Comparison of ENCODE assay signal across 8 cellular contexts in genomic region chr2:218671077-218671653, GRCh38. TPM values are rescaled to one million over a fixed set of nuclear protein-coding genes. Genes with fewer than 3 reads are reported as not detected.
DNase-seq lines count a peak whose midpoint lies in the region; ATAC-seq, FAIRE-seq and TF ChIP-seq lines count a peak whose summit lies in the region.

No MANE protein-coding gene starts in this region.

- H3F3A ChIP-seq in OCI-LY1 (ENCODE audit: insufficient read depth, low read length): no peaks in the 10 kb centered on the region

- peak overlapping the region; percentile 76 for H3K9ac ChIP-seq in OCI-LY1 (ENCODE audit: low read length)
- H3K9ac ChIP-seq in H1 (replicated peaks in 1 of 4; ENCODE audit: extremely low read depth in 1 of 4, low read depth in 3 of 4, low read length in 3 of 4): peak overlapping the region; percentile 72 to 96 (median 88)

- H3K27me3 ChIP-seq in OCI-LY1 (ENCODE audit: insufficient read depth, low read length): no peaks in the 10 kb centered on the region
- no peaks in the 10 kb centered on the region for H3K27me3 ChIP-seq in H1 (replicated peaks in 1 of 4; ENCODE audit: control insufficient read depth in 3 of 4, extremely low read depth in 1 of 4, insufficient read depth in 3 of 4, low read length in 3 of 4)
- H3K27me3 ChIP-seq in neutrophil: no peaks in the 10 kb centered on the region

- H3K27ac ChIP-seq in OCI-LY1 (ENCODE audit: low read depth, low read length, poor library complexity, severe bottlenecking) (no peak overlapping the region), H1 (ENCODE audit: low read depth, low read length) (peak overlapping the region; percentile 86), neutrophil (peak overlapping the region; percentile 71)

- H3K9me3 ChIP-seq in OCI-LY1 (ENCODE audit: low read length) (no peaks in the 10 kb centered on the region), H1 (ENCODE audit: insufficient read depth in 2 of 2, low read depth in 1 of 2, low read length in 1 of 2) (no peaks in the 10 kb centered on the region), neutrophil (no peaks in the 10 kb centered on the region)

- no peak overlapping the region for H2AFZ ChIP-seq in OCI-LY1 (ENCODE audit: low read length)
- H2AFZ ChIP-seq in H1 (ENCODE audit: low read length): peak overlapping the region; percentile 73; the same call in 1 of the 2 replicates

- H3K4me1 ChIP-seq in OCI-LY1 (ENCODE audit: insufficient read depth, low read length, severe bottlenecking) (peaks cover 17% of the 10 kb centered on the region), H1 (replicated peaks in 1 of 4; ENCODE audit: control insufficient read depth in 3 of 4, insufficient read depth in 4 of 4, low read length in 3 of 4) (peaks cover 0 to 4% (median 1%) of the 10 kb centered on the region in 4 experiments; a peak in 3 of 7 replicates), neutrophil (ENCODE audit: control insufficient read depth in 1 of 2, insufficient read depth in 1 of 2, low read depth in 1 of 2, low read length in 1 of 2) (peaks cover 14 to 16% of the 10 kb centered on the region in 2 experiments)

- peak overlapping the region; percentile 82 for H3K4me3 ChIP-seq in OCI-LY1 (ENCODE audit: low read depth, low read length, poor library complexity, severe bottlenecking)
- H3K4me3 ChIP-seq in H1 (ENCODE audit: extremely low read depth in 1 of 4, insufficient read depth in 2 of 4, low read depth in 3 of 4, low read length in 4 of 4): peak overlapping the region; percentile 96 to 99 (median 96)
- H3K4me3 ChIP-seq in neutrophil (ENCODE audit: low read depth in 1 of 2, low read length in 1 of 2): peak overlapping the region; percentile 93 to 94

- no peak overlapping the region for H2AK5ac ChIP-seq in H1 (ENCODE audit: low read depth, low read length)

- no peak for FAIRE-seq in H1 (lab: Jason Lieb, UNC)

- TF ChIP-seq RAD21 in H1 (IDR thresholded peaks at IDR 0.05 in 1 of 2, conservative IDR thresholded peaks at IDR 0.05 in 1 of 2; ENCODE audit: low read depth in 2 of 2, low read length in 2 of 2): no peak

- H2BK12ac ChIP-seq in H1 (ENCODE audit: low read depth, low read length): no peak overlapping the region; the same call in 1 of the 2 replicates

- ATAC-seq in HG02981 (IDR thresholded peaks at IDR 0.05; ENCODE audit: unreplicated experiment) (no peak), HG02885 (IDR thresholded peaks at IDR 0.05; ENCODE audit: poor library complexity, unreplicated experiment) (no peak)

- 49% methylated on average over 12 of the region's 12 CpGs; no CpG with 5 or more reads in 1 of the 2 experiments for WGBS in H1 (ENCODE audit: extremely low coverage in 1 of 2, insufficient coverage in 1 of 2, insufficient read length in 1 of 2, insufficient replicate concordance in 2 of 2, low coverage in 1 of 2, low lambda C conversion rate in 2 of 2, missing lambda C conversion rate in 1 of 2), 2 experiments

- no peak overlapping the region for H3K14ac ChIP-seq in H1 (ENCODE audit: insufficient read length)

- H4K20me1 ChIP-seq in OCI-LY1 (ENCODE audit: insufficient read depth, low read length) (no peaks in the 10 kb centered on the region), H1 (replicated peaks in 1 of 2; ENCODE audit: control insufficient read depth in 1 of 2, insufficient read depth in 2 of 2, low read length in 2 of 2) (no peaks in the 10 kb centered on the region)

- no peaks in the 10 kb centered on the region for H3K9me2 ChIP-seq in OCI-LY1 (ENCODE audit: low read depth, low read length)

- no peak overlapping the region for H2BK15ac ChIP-seq in H1 (ENCODE audit: low read length)

- no peak overlapping the region for H3K4ac ChIP-seq in H1 (replicated peaks; ENCODE audit: insufficient read length, low read depth, low read length)

- POLR2A ChIA-PET in H1 (lab: Charles Lee; ENCODE audit: partially characterized antibody): interaction anchor here (1.3 to 6.4 kb wide), 7 partner anchors 10 to 94 kb away, joined by 4 to 95 read pairs (median 7); partner anchors contain the start of genes BCS1L, TTLL4 and ZNF142

- no peak overlapping the region for H2BK120ac ChIP-seq in H1 (replicated peaks; ENCODE audit: low read depth, low read length)

- H2BK20ac ChIP-seq in H1 (ENCODE audit: low read length): no peak overlapping the region

- no peak for TF ChIP-seq EP300 in H1 (IDR thresholded peaks at IDR 0.05; ENCODE audit: borderline replicate concordance in 1 of 2, low read depth in 2 of 2, low read length in 2 of 2)

- peaks cover 9% of the 10 kb centered on the region for H3K23me2 ChIP-seq in H1 (ENCODE audit: low read depth, low read length)

- no peak overlapping the region for H3K23ac ChIP-seq in H1 (ENCODE audit: insufficient read length)

- no peak for TF ChIP-seq CTCF in OCI-LY1 (IDR thresholded peaks at IDR 0.05; ENCODE audit: low read length)
- TF ChIP-seq CTCF in H1 (IDR thresholded peaks at IDR 0.05; ENCODE audit: control extremely low read depth in 1 of 3, insufficient read depth in 1 of 3, low read depth in 1 of 3, low read length in 3 of 3): no peak
- TF ChIP-seq CTCF in neutrophil (IDR thresholded peaks at IDR 0.05): no peak

- peak overlapping the region; percentile 80; the same call in 1 of the 2 replicates for H4K8ac ChIP-seq in H1 (ENCODE audit: extremely low read depth, insufficient read depth, low read length)

- DNase-seq in NCI-H345 (lab: John Stamatoyannopoulos, UW) (peak; percentile 38), NCI-H345 treated with DMSO at 0.1 percent for 48 hours (lab: John Stamatoyannopoulos, UW; ENCODE audit: unreplicated experiment) (no peak), H1 (ENCODE audit: low read depth in 1 of 2, low spot score in 2 of 2) (no peak), putamen (ENCODE audit: low spot score) (no peak)

- peak overlapping the region; percentile 76; the same call in 1 of the 2 replicates for H2BK5ac ChIP-seq in H1 (ENCODE audit: low read depth, low read length)

- no peak overlapping the region for H4K91ac ChIP-seq in H1 (replicated peaks; ENCODE audit: insufficient read length, low read length)

- no peak overlapping the region for H4K5ac ChIP-seq in H1 (ENCODE audit: insufficient read length, low read depth, low read length)

- CTCF ChIA-PET in H1 (lab: Charles Lee; ENCODE audit: partially characterized antibody): interaction anchor here (0.7 to 6.1 kb wide), 7 partner anchors 11 to 177 kb away, joined by 3 to 45 read pairs (median 7); partner anchors contain the start of genes BCS1L and ZNF142

- H3K4me2 ChIP-seq in OCI-LY1 (ENCODE audit: low read length): peak overlapping the region; percentile 100
- peak overlapping the region; percentile 95 to 96 for H3K4me2 ChIP-seq in H1 (ENCODE audit: insufficient read depth in 1 of 2, low read depth in 2 of 2, low read length in 2 of 2)

- H3K79me2 ChIP-seq in OCI-LY1 (ENCODE audit: insufficient read depth, low read length) (peaks cover 4% of the 10 kb centered on the region; the same call in 1 of the 2 replicates), H1 (ENCODE audit: control insufficient read depth in 1 of 2, insufficient read depth in 2 of 2, low read length in 2 of 2) (peaks cover 0 to 17% of the 10 kb centered on the region in 2 experiments; a peak in 2 of 4 replicates)

- TF ChIP-seq POLR2A in H1 (IDR thresholded peaks at IDR 0.05; ENCODE audit: control extremely low read depth in 1 of 2, low read depth in 2 of 2, low read length in 2 of 2): 0 out of 3 replicates have a peak, but pooled peaks of 1 of the 2 experiments have one; percentile 7

- H3K18ac ChIP-seq in H1 (ENCODE audit: extremely low read depth, low read length): no peak overlapping the region

- peaks cover 21% of the 10 kb centered on the region for H3K36me3 ChIP-seq in OCI-LY1 (ENCODE audit: insufficient read depth, low read length)
- peaks cover 10 to 25% (median 14%) of the 10 kb centered on the region in 4 experiments for H3K36me3 ChIP-seq in H1 (ENCODE audit: control insufficient read depth in 2 of 4, insufficient read depth in 4 of 4, low read length in 3 of 4)
- H3K36me3 ChIP-seq in neutrophil: peaks cover 23% of the 10 kb centered on the region

- peaks cover 2% of the 10 kb centered on the region; the same call in 1 of the 2 replicates for H3K79me1 ChIP-seq in H1 (ENCODE audit: low read depth, low read length)

- no peak overlapping the region for H3K56ac ChIP-seq in H1 (replicated peaks; ENCODE audit: insufficient read length, low read depth, low read length)

RNA-seq across cellular contexts. Expression of gene RNF25, which starts 0.6 kb away (rescaled TPM):
- total RNA-seq in H1 (2021; fragmentation: NEBNext Ultra II Directional; extraction: Animal tissue kit (Norgen Biotek cat#: 25700)): 19.6 and 24.7 TPM in 2 replicates
- 29.6 and 31.6 TPM in 2 replicates for polyA plus RNA-seq in H1 (2011; rRNA removed)
- 42.4 TPM for polyA plus RNA-seq in H1 (2011; cell fraction: cytosol; rRNA removed)
- polyA plus RNA-seq in H1 (2011; cell fraction: nucleus; rRNA removed): 86.0 TPM
- 23.1 to 28.2 TPM (median 24.6 TPM) in 4 replicates for polyA plus RNA-seq in H1 (2012, experiment 1 of 2)
- 20.1 TPM for polyA plus RNA-seq in H1 (2012, experiment 2 of 2)
- 18.8 TPM for polyA plus RNA-seq in H1 (2013, experiment 1 of 2)
- polyA plus RNA-seq in H1 (2013, experiment 2 of 2): 13.8 TPM
- polyA minus RNA-seq in H1 (2011; rRNA and poly(A)+ RNA removed): 67.5 and 74.3 TPM in 2 replicates
- polyA minus RNA-seq in H1 (2011; cell fraction: cytosol; rRNA and poly(A)+ RNA removed): 22.8 TPM
- 28.2 TPM for polyA minus RNA-seq in H1 (2011; cell fraction: nucleus; rRNA and poly(A)+ RNA removed)

RNA-seq across cellular contexts. Expression of gene STK36, which starts 0.7 kb away (rescaled TPM):
- 34.9 and 41.4 TPM in 2 replicates for total RNA-seq in H1 (2021; fragmentation: NEBNext Ultra II Directional; extraction: Animal tissue kit (Norgen Biotek cat#: 25700))
- 57.6 and 65.8 TPM in 2 replicates for polyA plus RNA-seq in H1 (2011; rRNA removed)
- polyA plus RNA-seq in H1 (2011; cell fraction: cytosol; rRNA removed): 45.0 TPM
- 290 TPM for polyA plus RNA-seq in H1 (2011; cell fraction: nucleus; rRNA removed)
- 29.9 to 35.8 TPM (median 35.4 TPM) in 4 replicates for polyA plus RNA-seq in H1 (2012, experiment 1 of 2)
- 19.8 TPM for polyA plus RNA-seq in H1 (2012, experiment 2 of 2)
- polyA plus RNA-seq in H1 (2013, experiment 1 of 2): 23.8 TPM
- polyA plus RNA-seq in H1 (2013, experiment 2 of 2): 24.3 TPM
- 54.6 and 69.5 TPM in 2 replicates for polyA minus RNA-seq in H1 (2011; rRNA and poly(A)+ RNA removed)
- polyA minus RNA-seq in H1 (2011; cell fraction: cytosol; rRNA and poly(A)+ RNA removed): 11.6 TPM
- 61.5 TPM for polyA minus RNA-seq in H1 (2011; cell fraction: nucleus; rRNA and poly(A)+ RNA removed)

RNA-seq across cellular contexts. Expression of gene BCS1L, which starts 11.7 kb away (rescaled TPM):
- 22.0 and 23.7 TPM in 2 replicates for total RNA-seq in H1 (2021; fragmentation: NEBNext Ultra II Directional; extraction: Animal tissue kit (Norgen Biotek cat#: 25700))
- polyA plus RNA-seq in H1 (2011; rRNA removed): 37.1 and 60.4 TPM in 2 replicates
- 51.8 TPM for polyA plus RNA-seq in H1 (2011; cell fraction: cytosol; rRNA removed)
- polyA plus RNA-seq in H1 (2011; cell fraction: nucleus; rRNA removed): 113 TPM
- polyA plus RNA-seq in H1 (2012, experiment 1 of 2): 33.2 to 38.3 TPM (median 36.6 TPM) in 4 replicates
- 28.6 TPM for polyA plus RNA-seq in H1 (2012, experiment 2 of 2)
- polyA plus RNA-seq in H1 (2013, experiment 1 of 2): 24.9 TPM
- polyA plus RNA-seq in H1 (2013, experiment 2 of 2): 24.6 TPM
- polyA minus RNA-seq in H1 (2011; rRNA and poly(A)+ RNA removed): 18.8 and 24.6 TPM in 2 replicates
- 18.3 TPM for polyA minus RNA-seq in H1 (2011; cell fraction: cytosol; rRNA and poly(A)+ RNA removed)
- polyA minus RNA-seq in H1 (2011; cell fraction: nucleus; rRNA and poly(A)+ RNA removed): 13.0 TPM

RNA-seq across cellular contexts. Expression of gene ZNF142, which starts 11.7 kb away (rescaled TPM):
- total RNA-seq in H1 (2021; fragmentation: NEBNext Ultra II Directional; extraction: Animal tissue kit (Norgen Biotek cat#: 25700)): 32.5 and 37.9 TPM in 2 replicates
- 9.4 and 18.5 TPM in 2 replicates for polyA plus RNA-seq in H1 (2011; rRNA removed)
- 6.2 TPM for polyA plus RNA-seq in H1 (2011; cell fraction: cytosol; rRNA removed)
- polyA plus RNA-seq in H1 (2011; cell fraction: nucleus; rRNA removed): 31.4 TPM
- polyA plus RNA-seq in H1 (2012, experiment 1 of 2): 12.6 to 16.3 TPM (median 15.5 TPM) in 4 replicates
- 10.9 TPM for polyA plus RNA-seq in H1 (2012, experiment 2 of 2)
- 14.0 TPM for polyA plus RNA-seq in H1 (2013, experiment 1 of 2)
- 12.6 TPM for polyA plus RNA-seq in H1 (2013, experiment 2 of 2)
- polyA minus RNA-seq in H1 (2011; rRNA and poly(A)+ RNA removed): 25.8 and 30.7 TPM in 2 replicates
- polyA minus RNA-seq in H1 (2011; cell fraction: cytosol; rRNA and poly(A)+ RNA removed): 15.5 TPM
- 45.2 TPM for polyA minus RNA-seq in H1 (2011; cell fraction: nucleus; rRNA and poly(A)+ RNA removed)

RNA-seq across cellular contexts. Expression of gene TTLL4, which starts 39.5 kb away (rescaled TPM):
- 105 and 106 TPM in 2 replicates for total RNA-seq in H1 (2021; fragmentation: NEBNext Ultra II Directional; extraction: Animal tissue kit (Norgen Biotek cat#: 25700))
- 63.1 and 71.1 TPM in 2 replicates for polyA plus RNA-seq in H1 (2011; rRNA removed)
- 58.5 TPM for polyA plus RNA-seq in H1 (2011; cell fraction: cytosol; rRNA removed)
- 182 TPM for polyA plus RNA-seq in H1 (2011; cell fraction: nucleus; rRNA removed)
- polyA plus RNA-seq in H1 (2012, experiment 1 of 2): 57.4 to 72.2 TPM (median 64.9 TPM) in 4 replicates
- 57.4 TPM for polyA plus RNA-seq in H1 (2012, experiment 2 of 2)
- polyA plus RNA-seq in H1 (2013, experiment 1 of 2): 75.3 TPM
- 71.8 TPM for polyA plus RNA-seq in H1 (2013, experiment 2 of 2)
- 159 and 164 TPM in 2 replicates for polyA minus RNA-seq in H1 (2011; rRNA and poly(A)+ RNA removed)
- 38.5 TPM for polyA minus RNA-seq in H1 (2011; cell fraction: cytosol; rRNA and poly(A)+ RNA removed)
- polyA minus RNA-seq in H1 (2011; cell fraction: nucleus; rRNA and poly(A)+ RNA removed): 142 TPM
